ENCODE assay signal across 19 cellular contexts in the genomic region with DNA sequence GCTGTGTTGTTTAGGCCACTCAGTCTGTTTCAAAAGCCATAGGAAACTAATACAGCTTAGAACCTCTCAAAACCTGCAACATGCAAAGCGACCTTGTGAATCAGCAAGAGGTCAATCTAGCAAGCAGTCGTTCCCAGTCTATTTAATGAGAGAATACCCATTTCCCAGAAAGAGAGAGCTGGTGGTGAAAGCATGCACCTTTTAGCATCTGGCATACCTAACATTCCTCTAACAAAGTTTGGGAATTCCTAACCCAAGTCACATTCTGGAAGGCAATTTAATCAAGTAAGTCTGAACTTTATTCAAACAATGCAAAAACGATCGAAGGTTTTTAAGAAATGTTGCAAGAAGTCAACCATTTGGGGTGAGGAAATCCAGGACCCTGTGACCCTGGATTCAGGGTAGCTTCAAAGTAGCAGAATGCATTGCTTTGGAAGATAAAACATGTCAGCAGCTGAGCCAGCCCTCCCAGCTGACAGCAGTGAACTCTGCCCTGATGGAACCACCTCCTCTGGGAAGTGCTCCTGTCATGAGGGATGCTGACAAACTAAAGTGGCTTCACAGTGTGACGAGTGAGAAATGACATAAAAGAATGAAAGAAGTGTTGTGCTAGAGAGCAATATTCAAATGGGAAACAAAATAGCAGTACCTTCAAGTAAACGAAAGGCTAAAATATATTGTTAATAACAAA.
"Had no signal": no experiment of that assay in that cellular context is flagged by ENCODE, and none has a peak within 500 bp of the region (broad histone marks: within the 10 kb centered on the region; RNA-seq: fewer than 3 reads in every experiment).

No MANE protein-coding gene starts in this region.

- H3K4me3 ChIP-seq: coronary artery, gastroesophageal sphincter, heart left ventricle, spleen, thyroid gland had no signal

- H3K27ac Mint-ChIP-seq: activated naive CD4-positive, alpha-beta T cell treated with anti-CD3 and anti-CD28 coated beads for 36 hours had no signal

- H3K27me3 ChIP-seq: gastroesophageal sphincter, heart left ventricle, spleen, thyroid gland had no signal

- ATAC-seq: activated T-cell treated with anti-CD3 and anti-CD28 coated beads, Interleukin-2, amount 50 U/mL, for 4 hours; gastroesophageal sphincter; heart left ventricle had no signal

- H3K4me3 Mint-ChIP-seq: activated naive CD4-positive, alpha-beta T cell treated with anti-CD3 and anti-CD28 coated beads for 36 hours; activated T-cell treated with anti-CD3 and anti-CD28 coated beads, Interleukin-2, amount 50 U/mL, for 4 hours; naive B cell had no signal

- FAIRE-seq: bronchial epithelial cell, TTC549 had no signal

- H3K36me3 ChIP-seq: gastroesophageal sphincter, heart left ventricle, spleen, thyroid gland had no signal

- H3K4me1 ChIP-seq: gastroesophageal sphincter, heart left ventricle had no signal

- H3K27me3 Mint-ChIP-seq: naive B cell had no signal

- H3K9me3 Mint-ChIP-seq: activated naive CD4-positive, alpha-beta T cell treated with anti-CD3 and anti-CD28 coated beads for 36 hours; activated T-cell treated with anti-CD3 and anti-CD28 coated beads, Interleukin-2, amount 50 U/mL, for 4 hours had no signal

- H3K27ac ChIP-seq: coronary artery, epithelial cell of prostate, gastroesophageal sphincter, heart left ventricle, spleen, thyroid gland had no signal

- DNase-seq: activated CD4-positive, alpha-beta T cell treated with anti-CD3 and anti-CD28 coated beads, Interleukin-2, amount 50 U/mL, for 48 hours; activated CD8-positive, alpha-beta memory T cell treated with anti-CD3 and anti-CD28 coated beads, Interleukin-2, amount 50 U/mL, for 48 hours; activated naive CD4-positive, alpha-beta T cell treated with anti-CD3 and anti-CD28 coated beads for 36 hours; activated T-cell treated with anti-CD3 and anti-CD28 coated beads, Interleukin-2, amount 50 U/mL, for 4 hours; amygdala; cerebellar nuclear complex; heart left ventricle; mesenchymal stem cell; naive B cell; spleen; stimulated activated CD4-positive, alpha-beta T cell treated with anti-CD3 and anti-CD28 coated beads, Interleukin-4, amount 100 ng/mL, for 1 hour; stimulated activated naive CD4-positive, alpha-beta T cell; T-helper 1 cell; thyroid gland had no signal

- H3K9me3 ChIP-seq: gastroesophageal sphincter, heart left ventricle, spleen, thyroid gland had no signal
